Comparison of ENCODE assay signal across 2 cellular contexts in the genomic region with DNA sequence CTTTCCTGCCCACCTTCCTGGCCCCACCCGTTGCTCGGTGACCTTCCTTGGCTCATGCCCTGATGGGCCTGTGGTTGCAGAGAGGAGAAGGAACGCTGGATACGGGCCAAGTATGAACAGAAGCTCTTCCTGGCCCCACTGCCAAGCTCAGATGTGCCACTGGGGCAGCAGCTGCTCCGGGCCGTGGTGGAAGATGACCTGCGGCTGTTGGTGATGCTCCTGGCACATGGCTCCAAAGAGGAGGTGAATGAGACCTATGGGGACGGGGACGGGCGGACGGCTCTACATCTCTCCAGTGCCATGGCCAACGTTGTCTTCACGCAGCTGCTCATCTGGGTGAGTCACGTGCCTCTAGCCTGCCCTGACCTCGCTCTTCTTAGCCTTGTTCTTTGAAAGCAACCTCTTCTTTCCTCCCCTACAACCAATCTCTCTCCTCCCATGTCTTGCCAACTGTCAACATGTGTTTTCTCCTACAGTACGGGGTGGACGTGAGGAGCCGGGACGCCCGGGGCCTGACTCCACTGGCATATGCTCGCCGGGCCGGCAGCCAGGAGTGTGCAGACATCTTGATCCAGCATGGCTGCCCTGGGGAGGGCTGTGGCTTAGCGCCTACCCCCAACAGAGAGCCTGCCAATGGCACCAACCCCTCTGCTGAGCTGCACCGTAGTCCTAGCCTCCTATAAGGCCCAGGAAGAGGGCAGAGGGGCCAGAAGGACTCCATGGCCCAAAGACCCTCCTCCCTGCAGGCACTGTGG.
A peak's percentile ranks its signal among the peaks of the same experiment; 100 is the strongest.
TF ChIP-seq lines count a peak whose summit lies in the region.

No MANE protein-coding gene starts in this region.

TF ChIP-seq in K562, 482 proteins besides CTCF, POLR2A, EP300 and RAD21:
- TF ChIP-seq KAT7 (CRISPR knock-in tag; IDR thresholded peaks at IDR 0.05; ENCODE audit: borderline replicate concordance) (no peak), POLR2G (IDR thresholded peaks at IDR 0.05; ENCODE audit: low read depth, low read length) (peak; percentile 19; the same call in 1 of the 2 replicates)

TF ChIP-seq in GM23338, 12 proteins besides CTCF, POLR2A, EP300 and RAD21:
- TF ChIP-seq, protein P1, sequence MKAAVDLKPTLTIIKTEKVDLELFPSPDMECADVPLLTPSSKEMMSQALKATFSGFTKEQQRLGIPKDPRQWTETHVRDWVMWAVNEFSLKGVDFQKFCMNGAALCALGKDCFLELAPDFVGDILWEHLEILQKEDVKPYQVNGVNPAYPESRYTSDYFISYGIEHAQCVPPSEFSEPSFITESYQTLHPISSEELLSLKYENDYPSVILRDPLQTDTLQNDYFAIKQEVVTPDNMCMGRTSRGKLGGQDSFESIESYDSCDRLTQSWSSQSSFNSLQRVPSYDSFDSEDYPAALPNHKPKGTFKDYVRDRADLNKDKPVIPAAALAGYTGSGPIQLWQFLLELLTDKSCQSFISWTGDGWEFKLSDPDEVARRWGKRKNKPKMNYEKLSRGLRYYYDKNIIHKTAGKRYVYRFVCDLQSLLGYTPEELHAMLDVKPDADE (IDR thresholded peaks at IDR 0.05) = no peak
- TF ChIP-seq, protein P2, sequence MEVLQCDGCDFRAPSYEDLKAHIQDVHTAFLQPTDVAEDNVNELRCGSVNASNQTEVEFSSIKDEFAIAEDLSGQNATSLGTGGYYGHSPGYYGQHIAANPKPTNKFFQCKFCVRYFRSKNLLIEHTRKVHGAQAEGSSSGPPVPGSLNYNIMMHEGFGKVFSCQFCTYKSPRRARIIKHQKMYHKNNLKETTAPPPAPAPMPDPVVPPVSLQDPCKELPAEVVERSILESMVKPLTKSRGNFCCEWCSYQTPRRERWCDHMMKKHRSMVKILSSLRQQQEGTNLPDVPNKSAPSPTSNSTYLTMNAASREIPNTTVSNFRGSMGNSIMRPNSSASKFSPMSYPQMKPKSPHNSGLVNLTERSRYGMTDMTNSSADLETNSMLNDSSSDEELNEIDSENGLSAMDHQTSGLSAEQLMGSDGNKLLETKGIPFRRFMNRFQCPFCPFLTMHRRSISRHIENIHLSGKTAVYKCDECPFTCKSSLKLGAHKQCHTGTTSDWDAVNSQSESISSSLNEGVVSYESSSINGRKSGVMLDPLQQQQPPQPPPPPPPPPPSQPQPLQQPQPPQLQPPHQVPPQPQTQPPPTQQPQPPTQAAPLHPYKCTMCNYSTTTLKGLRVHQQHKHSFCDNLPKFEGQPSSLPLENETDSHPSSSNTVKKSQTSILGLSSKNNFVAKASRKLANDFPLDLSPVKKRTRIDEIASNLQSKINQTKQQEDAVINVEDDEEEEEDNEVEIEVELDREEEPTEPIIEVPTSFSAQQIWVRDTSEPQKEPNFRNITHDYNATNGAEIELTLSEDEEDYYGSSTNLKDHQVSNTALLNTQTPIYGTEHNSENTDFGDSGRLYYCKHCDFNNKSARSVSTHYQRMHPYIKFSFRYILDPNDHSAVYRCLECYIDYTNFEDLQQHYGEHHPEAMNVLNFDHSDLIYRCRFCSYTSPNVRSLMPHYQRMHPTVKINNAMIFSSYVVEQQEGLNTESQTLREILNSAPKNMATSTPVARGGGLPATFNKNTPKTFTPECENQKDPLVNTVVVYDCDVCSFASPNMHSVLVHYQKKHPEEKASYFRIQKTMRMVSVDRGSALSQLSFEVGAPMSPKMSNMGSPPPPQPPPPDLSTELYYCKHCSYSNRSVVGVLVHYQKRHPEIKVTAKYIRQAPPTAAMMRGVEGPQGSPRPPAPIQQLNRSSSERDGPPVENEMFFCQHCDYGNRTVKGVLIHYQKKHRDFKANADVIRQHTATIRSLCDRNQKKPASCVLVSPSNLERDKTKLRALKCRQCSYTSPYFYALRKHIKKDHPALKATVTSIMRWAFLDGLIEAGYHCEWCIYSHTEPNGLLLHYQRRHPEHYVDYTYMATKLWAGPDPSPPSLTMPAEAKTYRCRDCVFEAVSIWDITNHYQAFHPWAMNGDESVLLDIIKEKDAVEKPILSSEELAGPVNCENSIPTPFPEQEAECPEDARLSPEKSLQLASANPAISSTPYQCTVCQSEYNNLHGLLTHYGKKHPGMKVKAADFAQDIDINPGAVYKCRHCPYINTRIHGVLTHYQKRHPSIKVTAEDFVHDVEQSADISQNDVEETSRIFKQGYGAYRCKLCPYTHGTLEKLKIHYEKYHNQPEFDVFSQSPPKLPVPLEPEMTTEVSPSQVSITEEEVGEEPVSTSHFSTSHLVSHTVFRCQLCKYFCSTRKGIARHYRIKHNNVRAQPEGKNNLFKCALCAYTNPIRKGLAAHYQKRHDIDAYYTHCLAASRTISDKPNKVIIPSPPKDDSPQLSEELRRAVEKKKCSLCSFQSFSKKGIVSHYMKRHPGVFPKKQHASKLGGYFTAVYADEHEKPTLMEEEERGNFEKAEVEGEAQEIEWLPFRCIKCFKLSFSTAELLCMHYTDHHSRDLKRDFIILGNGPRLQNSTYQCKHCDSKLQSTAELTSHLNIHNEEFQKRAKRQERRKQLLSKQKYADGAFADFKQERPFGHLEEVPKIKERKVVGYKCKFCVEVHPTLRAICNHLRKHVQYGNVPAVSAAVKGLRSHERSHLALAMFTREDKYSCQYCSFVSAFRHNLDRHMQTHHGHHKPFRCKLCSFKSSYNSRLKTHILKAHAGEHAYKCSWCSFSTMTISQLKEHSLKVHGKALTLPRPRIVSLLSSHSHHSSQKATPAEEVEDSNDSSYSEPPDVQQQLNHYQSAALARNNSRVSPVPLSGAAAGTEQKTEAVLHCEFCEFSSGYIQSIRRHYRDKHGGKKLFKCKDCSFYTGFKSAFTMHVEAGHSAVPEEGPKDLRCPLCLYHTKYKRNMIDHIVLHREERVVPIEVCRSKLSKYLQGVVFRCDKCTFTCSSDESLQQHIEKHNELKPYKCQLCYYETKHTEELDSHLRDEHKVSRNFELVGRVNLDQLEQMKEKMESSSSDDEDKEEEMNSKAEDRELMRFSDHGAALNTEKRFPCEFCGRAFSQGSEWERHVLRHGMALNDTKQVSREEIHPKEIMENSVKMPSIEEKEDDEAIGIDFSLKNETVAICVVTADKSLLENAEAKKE (CRISPR knock-in tag; IDR thresholded peaks at IDR 0.05) = no peak
- TF ChIP-seq EZH2phosphoT487 (IDR thresholded peaks at IDR 0.05; ENCODE audit: unreplicated experiment) (no peak), ZNF331 (CRISPR knock-in tag; IDR thresholded peaks at IDR 0.05; ENCODE audit: low read depth) (no peak)
